Comparison of ENCODE assay signal across 24 cellular contexts in genomic region chr17:57569860-57570259, GRCh38.
A peak's percentile ranks its signal among the peaks of the same experiment; 100 is the strongest.
DNase-seq lines count a peak whose midpoint lies in the region; ATAC-seq lines count a peak whose summit lies in the region.
"Had no signal": no experiment of that assay in that cellular context is flagged by ENCODE, and none has a peak within 500 bp of the region (broad histone marks: within the 10 kb centered on the region; RNA-seq: fewer than 3 reads in every experiment).

No MANE protein-coding gene starts in this region.

- peaks cover 3% of the 10 kb centered on the region for H3K79me1 ChIP-seq in neuronal stem cell (ENCODE audit: low read depth, low read length)

- no peaks in the 10 kb centered on the region for H3K27me3 Mint-ChIP-seq in activated T-helper 17 cell treated with anti-CD3 and anti-CD28 coated beads, Interleukin-2, amount 50 U/mL, for 72 hours
- H3K27me3 Mint-ChIP-seq: stimulated activated naive CD8-positive, alpha-beta T cell treated with anti-CD3 and anti-CD28 coated beads, Interleukin-15, Interleukin-2, amounts not matched to agents 100 ng/mL and 50 ng/mL, for 24 hours; T-helper 17 cell had no signal

- no peak overlapping the region for H3K27ac ChIP-seq in neuronal stem cell (replicated peaks; ENCODE audit: low read length)
- H3K27ac ChIP-seq: BLaER1 treated with 17β-estradiol and CSF1 and Interleukin-3, amounts not matched to agents 10 nM and 100 nM; HL-60; vagina had no signal

- no peaks in the 10 kb centered on the region for H3K36me3 Mint-ChIP-seq in activated T-helper 17 cell treated with anti-CD3 and anti-CD28 coated beads, Interleukin-2, amount 50 U/mL, for 72 hours (ENCODE audit: low read depth)

- H3K9me3 Mint-ChIP-seq in activated T-helper 17 cell treated with anti-CD3 and anti-CD28 coated beads, Interleukin-2, amount 50 U/mL, for 72 hours, result no peaks in the 10 kb centered on the region
- H3K9me3 Mint-ChIP-seq: stimulated activated naive CD8-positive, alpha-beta T cell treated with anti-CD3 and anti-CD28 coated beads, Interleukin-15, Interleukin-2, amounts not matched to agents 100 ng/mL and 50 ng/mL, for 24 hours had no signal

- peak overlapping the region; percentile 64 for H3K27ac Mint-ChIP-seq in activated T-helper 17 cell treated with anti-CD3 and anti-CD28 coated beads, Interleukin-2, amount 50 U/mL, for 72 hours
- H3K27ac Mint-ChIP-seq: stimulated activated naive CD8-positive, alpha-beta T cell treated with anti-CD3 and anti-CD28 coated beads, Interleukin-15, Interleukin-2, amounts not matched to agents 100 ng/mL and 50 ng/mL, for 24 hours had no signal

- H3K14ac ChIP-seq in neuronal stem cell (ENCODE audit: low read length), result no peak overlapping the region

- H3K23ac ChIP-seq in neuronal stem cell (ENCODE audit: low read depth, low read length, poor library complexity), result no peak overlapping the region

- H3K4me3 ChIP-seq in neuronal stem cell (ENCODE audit: low read length in 2 of 2), result no peak overlapping the region
- H3K4me3 ChIP-seq: BLaER1 treated with 17β-estradiol and CSF1 and Interleukin-3, amounts not matched to agents 10 nM and 100 nM; smooth muscle cell; thoracic aorta; vagina had no signal

- H2BK5ac ChIP-seq in neuronal stem cell (ENCODE audit: low read length), result no peak overlapping the region

- H3K18ac ChIP-seq in neuronal stem cell (ENCODE audit: low read length), result peak overlapping the region; percentile 32

- no peak overlapping the region for H3K4me3 Mint-ChIP-seq in activated T-helper 17 cell treated with anti-CD3 and anti-CD28 coated beads, Interleukin-2, amount 50 U/mL, for 72 hours
- H3K4me3 Mint-ChIP-seq: stimulated activated naive CD8-positive, alpha-beta T cell treated with anti-CD3 and anti-CD28 coated beads, Interleukin-15, Interleukin-2, amounts not matched to agents 100 ng/mL and 50 ng/mL, for 24 hours; T-helper 17 cell had no signal

- no peak overlapping the region for H3K4me2 ChIP-seq in neuronal stem cell (ENCODE audit: insufficient read depth, low read length, poor library complexity, severe bottlenecking)
- H3K4me2 ChIP-seq: BLaER1 treated with 17β-estradiol and CSF1 and Interleukin-3, amounts not matched to agents 10 nM and 100 nM; smooth muscle cell had no signal

- H2AK5ac ChIP-seq in neuronal stem cell (ENCODE audit: low read depth, low read length), result no peak overlapping the region

- H2BK120ac ChIP-seq in neuronal stem cell (ENCODE audit: low read depth, low read length), result no peak overlapping the region

- H4K8ac ChIP-seq in neuronal stem cell (ENCODE audit: low read depth, low read length), result no peak overlapping the region

- no peak overlapping the region for H4K91ac ChIP-seq in neuronal stem cell (ENCODE audit: low read depth, low read length, poor library complexity)

- H2BK12ac ChIP-seq in neuronal stem cell (ENCODE audit: low read length), result no peak overlapping the region

- peaks cover 4% of the 10 kb centered on the region for H3K4me1 Mint-ChIP-seq in activated T-helper 17 cell treated with anti-CD3 and anti-CD28 coated beads, Interleukin-2, amount 50 U/mL, for 72 hours

- no peak overlapping the region for H3K4ac ChIP-seq in neuronal stem cell (ENCODE audit: low read length)

- no CpG with 5 or more reads among the region's 7 CpGs for WGBS in neuronal stem cell (ENCODE audit: extremely low coverage in 2 of 2, insufficient read length in 2 of 2, insufficient replicate concordance in 1 of 2), 2 donors

- peaks cover 0 to 45% of the 10 kb centered on the region in 2 donors for H3K36me3 ChIP-seq in neuronal stem cell (replicated peaks in 1 of 2; ENCODE audit: control insufficient read depth in 2 of 2, insufficient read depth in 2 of 2, low read length in 2 of 2)
- H3K36me3 ChIP-seq: thoracic aorta, vagina had no signal

- no peak overlapping the region for H3K9ac ChIP-seq in neuronal stem cell (ENCODE audit: low read depth, low read length, poor library complexity)
- H3K9ac ChIP-seq: BLaER1 treated with 17β-estradiol and CSF1 and Interleukin-3, amounts not matched to agents 10 nM and 100 nM had no signal

- H2AFZ ChIP-seq in neuronal stem cell (ENCODE audit: low read length), result no peak overlapping the region

- no peaks in the 10 kb centered on the region for H3K9me3 ChIP-seq in neuronal stem cell (replicated peaks in 1 of 2; ENCODE audit: control insufficient read depth in 2 of 2, insufficient read depth in 1 of 2, low read depth in 1 of 2, low read length in 2 of 2)
- H3K9me3 ChIP-seq: thoracic aorta, vagina had no signal

- peaks cover 4 to 15% of the 10 kb centered on the region in 2 donors for H3K4me1 ChIP-seq in neuronal stem cell (ENCODE audit: control insufficient read depth in 2 of 2, insufficient read depth in 1 of 2, low read depth in 1 of 2, low read length in 2 of 2)

- H2BK15ac ChIP-seq in neuronal stem cell (ENCODE audit: low read length), result no peak overlapping the region

- DNase-seq in DMS153 (lab: John Stamatoyannopoulos, UW) (peak; percentile 51), NCI-H187 (lab: John Stamatoyannopoulos, UW) (peak; percentile 29 to 61), neuronal stem cell (ENCODE audit: low spot score) (no peak)
- DNase-seq: activated CD4-positive, alpha-beta T cell treated with anti-CD3 and anti-CD28 coated beads, Interleukin-2, amount 50 U/mL, for 4 hours; activated T-cell treated with anti-CD3 and anti-CD28 coated beads, Interleukin-2, amount 50 U/mL, for 48 hours; caudate nucleus; cortex of kidney; effector memory CD4-positive, alpha-beta T cell; KG1; NCI-H446 treated with DMSO at 0.1 percent for 48 hours; right cardiac atrium; SHP77; T-helper 17 cell had no signal

- H3K27me3 ChIP-seq in neuronal stem cell (ENCODE audit: control insufficient read depth in 3 of 3, insufficient read depth in 3 of 3, low read depth in 1 of 3, low read length in 3 of 3), result no peaks in the 10 kb centered on the region
- H3K27me3 ChIP-seq: BLaER1 treated with 17β-estradiol and CSF1 and Interleukin-3, amounts not matched to agents 10 nM and 100 nM; vagina had no signal

- ATAC-seq in activated T-helper 17 cell treated with anti-CD3 and anti-CD28 coated beads, Interleukin-2, amount 50 U/mL, for 72 hours (replicated peaks), result no peak
- ATAC-seq in GM18870 (IDR thresholded peaks at IDR 0.05; ENCODE audit: unreplicated experiment) (no peak), GM21515 (IDR thresholded peaks at IDR 0.05; ENCODE audit: unreplicated experiment) (no peak), HG03378 (IDR thresholded peaks at IDR 0.05; ENCODE audit: unreplicated experiment) (no peak)
- ATAC-seq: left lobe of liver, right cardiac atrium, T-helper 17 cell had no signal
